8 cellular contexts compared by ENCODE assay signal in genomic region chr12:51951843-51952722, GRCh38. TPM values are rescaled to one million over a fixed set of nuclear protein-coding genes. Genes with fewer than 3 reads are reported as not detected.
A peak's percentile ranks its signal among the peaks of the same experiment; 100 is the strongest.
DNase-seq lines count a peak whose midpoint lies in the region; ATAC-seq and TF ChIP-seq lines count a peak whose summit lies in the region.

No MANE protein-coding gene starts in this region.

- H2AFZ ChIP-seq in HCT116 (ENCODE audit: low read depth, low read length, poor library complexity, severe bottlenecking) (no peak overlapping the region), neuron (ENCODE audit: low read depth, low read length) (peak overlapping the region; percentile 57)

- no peaks in the 10 kb centered on the region for H3K9me3 ChIP-seq in HCT116 (ENCODE audit: control insufficient read depth in 1 of 2, insufficient read depth in 1 of 2, low read depth in 1 of 2, low read length in 2 of 2)
- no peaks in the 10 kb centered on the region for H3K9me3 ChIP-seq in neuron (ENCODE audit: low read length)

- peaks cover 53% of the 10 kb centered on the region for H3K79me2 ChIP-seq in HCT116 (ENCODE audit: insufficient read depth, low read length)

- RAD21 ChIA-PET in HCT116 (lab: Charles Lee; ENCODE audit: low non-redundant PET in 1 of 2, low total read pairs in 2 of 2, uncharacterized antibody in 2 of 2, unreplicated experiment in 2 of 2) = no interaction called here

- H3K9me2 ChIP-seq in HCT116 (ENCODE audit: insufficient read depth) = no peaks in the 10 kb centered on the region

- peak overlapping the region; percentile 91 to 96 for H3K4me3 Mint-ChIP-seq in CD14-positive monocyte

- H3K4me1 Mint-ChIP-seq in CD14-positive monocyte = peaks cover 43% of the 10 kb centered on the region

- POLR2A ChIA-PET in HCT116 (lab: Charles Lee) = no interaction called here

- no peaks in the 10 kb centered on the region for H3K36me3 ChIP-seq in HCT116 (ENCODE audit: control insufficient read depth in 1 of 2, insufficient read depth in 2 of 2, low read length in 2 of 2)
- H3K36me3 ChIP-seq in neuron (ENCODE audit: insufficient read depth, low read length) = no peaks in the 10 kb centered on the region

- peaks cover 7 to 16% of the 10 kb centered on the region in 2 donors for H3K36me3 Mint-ChIP-seq in CD14-positive monocyte

- no peak for TF ChIP-seq RAD21 in HCT116 (IDR thresholded peaks at IDR 0.05; ENCODE audit: low read depth)

- no TSS peak for BruUV-seq in HCT116 (replicated peaks; lab: Mats Ljungman, UMichigan)

- peak overlapping the region; percentile 87 for H3K9ac ChIP-seq in HCT116 (ENCODE audit: low read length)

- H4K20me1 ChIP-seq in HCT116 (ENCODE audit: insufficient read depth) = no peaks in the 10 kb centered on the region

- H3K27ac Mint-ChIP-seq in CD14-positive monocyte = peak overlapping the region; percentile 73 to 94 (median 90)

- H3K27ac ChIP-seq in HCT116 (ENCODE audit: low read depth, low read length) = peak overlapping the region; percentile 67; the same call in 1 of the 2 replicates

- CTCF ChIA-PET in HCT116 (lab: Charles Lee) = no interaction called here

- H3K27me3 ChIP-seq in HCT116 (ENCODE audit: insufficient read depth, low read length) (peaks cover 3% of the 10 kb centered on the region; the same call in 1 of the 2 replicates), neuron (ENCODE audit: insufficient read depth, low read length) (peaks cover 22% of the 10 kb centered on the region)

- DNase-seq in CD14-positive monocyte (ENCODE audit: low spot score) (no peak), HCT116 (ENCODE audit: low read depth, low spot score) (no peak), fibroblast of pulmonary artery (ENCODE audit: low read depth) (no peak), DMS79 (lab: John Stamatoyannopoulos, UW) (no peak)
- peak; percentile 13 for DNase-seq in activated CD4-positive, alpha-beta T cell treated with anti-CD3 and anti-CD28 coated beads for 48 hours

- no peak for TF ChIP-seq POLR2A in HCT116 (IDR thresholded peaks at IDR 0.05; ENCODE audit: borderline replicate concordance, extremely low read depth, insufficient read depth, insufficient read length)

- no peak for TF ChIP-seq CTCF in CD14-positive monocyte (IDR thresholded peaks at IDR 0.05)
- TF ChIP-seq CTCF in HCT116 (IDR thresholded peaks at IDR 0.05 in 2 of 3, conservative IDR thresholded peaks at IDR 0.05 in 1 of 3; ENCODE audit: borderline replicate concordance in 1 of 3, insufficient read depth in 1 of 3, low read depth in 2 of 3, low read length in 2 of 3) = no peak
- TF ChIP-seq CTCF in fibroblast of pulmonary artery (IDR thresholded peaks at IDR 0.05; ENCODE audit: low read length, missing control alignments) = no peak

- H3K4me1 ChIP-seq in HCT116 (ENCODE audit: control insufficient read depth in 1 of 2, insufficient read depth in 2 of 2, low read length in 2 of 2) (peaks cover 9 to 21% of the 10 kb centered on the region in 2 experiments; a peak in 3 of 4 replicates), neuron (ENCODE audit: insufficient read depth, low read length) (peaks cover 27% of the 10 kb centered on the region)

- intact Hi-C loops in CD14-positive monocyte (cut with micrococcal nuclease) = no loop called here
- intact Hi-C loops in HCT116 (cut with micrococcal nuclease) = no loop called here

- H3K27me3 Mint-ChIP-seq in CD14-positive monocyte (ENCODE audit: low read depth in 3 of 3) = peaks cover 4 to 9% (median 8%) of the 10 kb centered on the region in 3 donors

- ATAC-seq in HCT116 = peak; percentile 2; the same call in 1 of the 2 replicates
- ATAC-seq in HG03378 (IDR thresholded peaks at IDR 0.05; ENCODE audit: unreplicated experiment) = no peak
- ATAC-seq in GM21367 (IDR thresholded peaks at IDR 0.05; ENCODE audit: unreplicated experiment) = no peak

- peak overlapping the region; percentile 78 to 88 for H3K4me3 ChIP-seq in HCT116 (replicated peaks in 1 of 2; ENCODE audit: low read depth in 1 of 2, low read length in 2 of 2)
- peak overlapping the region; percentile 96 for H3K4me3 ChIP-seq in fibroblast of pulmonary artery (replicated peaks; ENCODE audit: low read depth, low read length)
- H3K4me3 ChIP-seq in neuron (ENCODE audit: low read length) = peak overlapping the region; percentile 78

- H3K9me3 Mint-ChIP-seq in CD14-positive monocyte = peaks cover 0 to 6% (median 2%) of the 10 kb centered on the region in 7 donors

- H3K4me2 ChIP-seq in HCT116 (ENCODE audit: low read length) = peak overlapping the region; percentile 95

TF ChIP-seq in HCT116, 20 proteins besides CTCF, POLR2A, EP300 and RAD21:
- TF ChIP-seq ELF1 (IDR thresholded peaks at IDR 0.05; ENCODE audit: borderline replicate concordance, low read depth) (no peak), ZFX (IDR thresholded peaks at IDR 0.05) (peak; percentile 52; the same call in 1 of the 2 replicates)

RNA-seq across cellular contexts. Expression of gene ACVR1B, which starts 0.6 kb away (rescaled TPM):
- 1 to 10 TPM; 1.8 to 3.9 TPM for polyA plus RNA-seq in CD14-positive monocyte
- 22.7 TPM for total RNA-seq in HCT116 (2021; ENCODE audit: unreplicated experiment)
- polyA plus RNA-seq in HCT116 (2012) = 16.8 and 17.6 TPM in 2 replicates

RNA-seq across cellular contexts. Expression of gene ACVRL1, which starts 44.8 kb away (rescaled TPM):
- polyA plus RNA-seq in CD14-positive monocyte = 1 to 10 TPM; 1.5 to 2.0 TPM
- total RNA-seq in HCT116 (2021; ENCODE audit: unreplicated experiment) = 2.5 TPM
- polyA plus RNA-seq in HCT116 (2012) = 1.6 and 1.8 TPM in 2 replicates

RNA-seq across cellular contexts. Expression of gene TAMALIN, which starts 54.7 kb away (rescaled TPM):
- polyA plus RNA-seq in CD14-positive monocyte = 1 to 10 TPM in 1 of 2 donors, under 1 TPM in 1; 0.63 to 1.6 TPM
- total RNA-seq in HCT116 (2021; ENCODE audit: unreplicated experiment) = 1.1 TPM
- 0.33 and 0.36 TPM in 2 replicates for polyA plus RNA-seq in HCT116 (2012)
